Comparison of ENCODE assay signal across 17 cellular contexts in genomic region chr17:41987642-41988041, GRCh38. TPM values are rescaled to one million over a fixed set of nuclear protein-coding genes. Genes with fewer than 3 reads are reported as not detected.
DNase-seq lines count a peak whose midpoint lies in the region; ATAC-seq, FAIRE-seq and TF ChIP-seq lines count a peak whose summit lies in the region.
"Had no signal": no experiment of that assay in that cellular context is flagged by ENCODE, and none has a peak within 500 bp of the region (broad histone marks: within the 10 kb centered on the region; RNA-seq: fewer than 3 reads in every experiment).

No MANE protein-coding gene starts in this region.

- POLR2A ChIA-PET in HepG2 (lab: Yijun Ruan, JAX), result no interaction called here

- in situ Hi-C loops in HepG2 (cut with HindIII; ENCODE audit: extremely low pct_ligation_motif_present, low pct_unique_long_range_greater_than_20kb), result no loop called here

- intact Hi-C loops in HepG2 (cut with micrococcal nuclease; ENCODE audit: unreplicated experiment), result no loop called here
- intact Hi-C loops in right lobe of liver (cut with DNase I), result no loop called here
- intact Hi-C loops in spleen (cut with DNase I; ENCODE audit: low total_unique reads), result no loop called here

- H3K4me1 ChIP-seq in HepG2 (ENCODE audit: insufficient read depth, low read length) (peaks cover 36% of the 10 kb centered on the region), right lobe of liver (peaks cover 0 to 30% (median 15%) of the 10 kb centered on the region in 4 donors), OCI-LY3 (ENCODE audit: low read length) (peaks cover 49% of the 10 kb centered on the region), spleen (peaks cover 0 to 11% (median 0%) of the 10 kb centered on the region in 6 donors)

- H3K9ac ChIP-seq in HepG2 (ENCODE audit: insufficient read depth, low read depth, low read length), result no peak overlapping the region
- no peak overlapping the region for H3K9ac ChIP-seq in OCI-LY3 (ENCODE audit: low read length)

- no TSS peak for BruUV-seq in HepG2 (replicated peaks; lab: Mats Ljungman, UMichigan)

- no peak overlapping the region for H3K4me2 ChIP-seq in HepG2 (ENCODE audit: low read depth, low read length)
- H3K4me2 ChIP-seq in OCI-LY3 (ENCODE audit: low read length), result no peak overlapping the region

- TF ChIP-seq EP300 in HepG2 (IDR thresholded peaks at IDR 0.05; ENCODE audit: low read depth in 2 of 2, low read length in 2 of 2) (no peak), HepG2 (CRISPR knock-in tag; IDR thresholded peaks at IDR 0.05; ENCODE audit: borderline replicate concordance) (no peak)

- no peak for FAIRE-seq in HepG2 (lab: Jason Lieb, UNC)
- FAIRE-seq: colon had no signal

- H2AFZ ChIP-seq in HepG2 (ENCODE audit: low read length), result no peak overlapping the region
- no peak overlapping the region for H2AFZ ChIP-seq in OCI-LY3 (ENCODE audit: low read depth, low read length)

- no peak for ATAC-seq in HepG2
- no peak for ATAC-seq in right lobe of liver
- peak; percentile 30 for ATAC-seq in esophagus mucosa

- H3K9me3 ChIP-seq in HepG2 (ENCODE audit: low read length) (no peaks in the 10 kb centered on the region), right lobe of liver (no peaks in the 10 kb centered on the region), OCI-LY3 (ENCODE audit: insufficient read depth, low read length) (no peaks in the 10 kb centered on the region), spleen (no peaks in the 10 kb centered on the region)
- H3K9me3 ChIP-seq: MG63, neutrophil had no signal

- TF ChIP-seq CTCF in HepG2 (CRISPR knock-in tag; IDR thresholded peaks at IDR 0.05), result no peak
- TF ChIP-seq CTCF in right lobe of liver (IDR thresholded peaks at IDR 0.05), result no peak
- no peak for TF ChIP-seq CTCF in OCI-LY3 (IDR thresholded peaks at IDR 0.05; ENCODE audit: low read depth, low read length)
- no peak for TF ChIP-seq CTCF in spleen (IDR thresholded peaks at IDR 0.05 in 8 of 11, conservative IDR thresholded peaks at IDR 0.05 in 3 of 11)

- TF ChIP-seq POLR2A in HepG2 (IDR thresholded peaks at IDR 0.05; ENCODE audit: insufficient read depth in 1 of 2, low read depth in 2 of 2, low read length in 2 of 2), result no peak
- TF ChIP-seq POLR2A in right lobe of liver (IDR thresholded peaks at IDR 0.05), result no peak
- TF ChIP-seq POLR2A in spleen (IDR thresholded peaks at IDR 0.05), result no peak

- H3K27me3 ChIP-seq in HepG2 (ENCODE audit: control insufficient read depth in 1 of 2, insufficient read depth in 2 of 2, low read length in 2 of 2) (no peaks in the 10 kb centered on the region), right lobe of liver (no peaks in the 10 kb centered on the region), OCI-LY3 (ENCODE audit: low read depth, low read length) (no peaks in the 10 kb centered on the region), spleen (replicated peaks in 1 of 7) (no peaks in the 10 kb centered on the region)
- H3K27me3 ChIP-seq: MG63, neutrophil had no signal

- H3K4me3 ChIP-seq in HepG2 (replicated peaks in 1 of 3; ENCODE audit: insufficient read depth in 1 of 3, low read depth in 2 of 3, low read length in 3 of 3) (no peak overlapping the region), right lobe of liver (no peak overlapping the region), OCI-LY3 (ENCODE audit: low read length) (no peak overlapping the region), spleen (no peak overlapping the region)
- H3K4me3 ChIP-seq: MG63 had no signal

- H4K20me1 ChIP-seq in HepG2 (ENCODE audit: insufficient read depth, low read length) (no peaks in the 10 kb centered on the region; the same call in 1 of the 2 replicates), OCI-LY3 (ENCODE audit: insufficient read depth, low read length) (no peaks in the 10 kb centered on the region)

- H3K27ac ChIP-seq in HepG2 (ENCODE audit: extremely low read length, insufficient read depth, low read length) (no peak overlapping the region), right lobe of liver (no peak overlapping the region), OCI-LY3 (ENCODE audit: low read length) (peak overlapping the region; percentile 51), substantia nigra (ENCODE audit: low read depth, low read length, poor library complexity, severe bottlenecking) (peak overlapping the region; percentile 20), spleen (no peak overlapping the region)
- H3K27ac ChIP-seq: epithelial cell of prostate, neutrophil had no signal

- CTCF ChIA-PET in HepG2 (lab: Yijun Ruan, JAX; ENCODE audit: low intra/inter-chr PET ratio, low total read pairs), result no interaction called here

- DNase-seq in HepG2 (ENCODE audit: low spot score), result no peak
- DNase-seq in right lobe of liver, result no peak
- no peak for DNase-seq in substantia nigra (lab: John Stamatoyannopoulos, UW)
- no peak for DNase-seq in spleen
- no peak for DNase-seq in COR-L47 (lab: John Stamatoyannopoulos, UW)
- no peak for DNase-seq in effector CD8-positive, alpha-beta T cell (lab: John Stamatoyannopoulos, UW)
- DNase-seq: anterior cingulate cortex, Calu3, mesenchymal stem cell, MG63, NCI-H2171 treated with DMSO at 0.1 percent for 48 hours, OCI-M1 had no signal

- H3K79me2 ChIP-seq in HepG2 (ENCODE audit: insufficient read depth, low read length) (no peaks in the 10 kb centered on the region), OCI-LY3 (ENCODE audit: low read length) (no peaks in the 10 kb centered on the region)

- TF ChIP-seq RAD21 in HepG2 (CRISPR knock-in tag; IDR thresholded peaks at IDR 0.05), result no peak

- H3K36me3 ChIP-seq in HepG2 (replicated peaks in 1 of 2; ENCODE audit: control insufficient read depth in 1 of 2, insufficient read depth in 2 of 2, low read length in 2 of 2) (peaks cover 49 to 85% of the 10 kb centered on the region in 2 experiments), right lobe of liver (peaks cover 0 to 61% (median 25%) of the 10 kb centered on the region in 4 donors), OCI-LY3 (replicated peaks; ENCODE audit: low read depth, low read length) (peaks cover 68% of the 10 kb centered on the region), spleen (peaks cover 7 to 100% (median 95%) of the 10 kb centered on the region in 6 donors)

- 100% methylated on average over 3 of the region's 3 CpGs for WGBS in HepG2 (ENCODE audit: low lambda C conversion rate)
- no CpG with 5 or more reads among the region's 3 CpGs for WGBS in right lobe of liver (ENCODE audit: insufficient coverage, low coverage, low lambda C conversion rate, missing lambda C conversion rate)
- 60 to 81% (median 72%) methylated on average over 3 of the region's 3 CpGs for WGBS in spleen, 5 donors

RNA-seq across cellular contexts. Expression of gene CNP, which starts 21.0 kb away (rescaled TPM):
- 161 and 170 TPM in 2 replicates for total RNA-seq in HepG2 (2016; rRNA removed; fragmentation: Illumina TruSeq; extraction: Trizol)
- total RNA-seq in HepG2 (2016; cell fraction: cytosol; rRNA removed; fragmentation: Illumina TruSeq; extraction: Trizol; ENCODE audit: low read depth), result 13.1 and 14.4 TPM in 2 replicates
- total RNA-seq in HepG2 (2016; cell fraction: insoluble cytoplasmic fraction; rRNA removed; fragmentation: Illumina TruSeq; extraction: Trizol), result 142 and 170 TPM in 2 replicates
- 61.3 and 66.7 TPM in 2 replicates for total RNA-seq in HepG2 (2016; cell fraction: membrane; rRNA removed; fragmentation: Illumina TruSeq; extraction: Trizol)
- total RNA-seq in HepG2 (2016; cell fraction: nucleus; rRNA removed; fragmentation: Illumina TruSeq; extraction: Trizol), result 95.4 and 98.2 TPM in 2 replicates
- 97.2 and 105 TPM in 2 replicates for polyA plus RNA-seq in HepG2 (2011; rRNA removed)
- polyA plus RNA-seq in HepG2 (2011; cell fraction: cytosol; rRNA removed), result 67.5 and 85.5 TPM in 2 replicates
- polyA plus RNA-seq in HepG2 (2011; cell fraction: nucleus; rRNA removed), result 104 and 124 TPM in 2 replicates
- polyA plus RNA-seq in HepG2 (2012), result 42.6 and 44.3 TPM in 2 replicates
- polyA plus RNA-seq in HepG2 (2016; cell fraction: cytosol; fragmentation: Illumina TruSeq; extraction: Trizol; ENCODE audit: low read depth), result 18.7 and 20.0 TPM in 2 replicates
- 172 and 192 TPM in 2 replicates for polyA plus RNA-seq in HepG2 (2016; cell fraction: insoluble cytoplasmic fraction; fragmentation: Illumina TruSeq; extraction: Trizol; ENCODE audit: low read depth)
- polyA plus RNA-seq in HepG2 (2016; cell fraction: membrane; fragmentation: Illumina TruSeq; extraction: Trizol; ENCODE audit: low read depth), result 49.0 TPM in 2 replicates
- 178 and 180 TPM in 2 replicates for polyA plus RNA-seq in HepG2 (2016; cell fraction: nucleus; fragmentation: Illumina TruSeq; extraction: Trizol; ENCODE audit: insufficient read depth, low read depth)
- polyA minus RNA-seq in HepG2 (2011; rRNA and poly(A)+ RNA removed; ENCODE audit: low replicate concordance), result 256 and 859 TPM in 2 replicates
- polyA minus RNA-seq in HepG2 (2011; cell fraction: cytosol; rRNA and poly(A)+ RNA removed), result 126 and 130 TPM in 2 replicates
- polyA minus RNA-seq in HepG2 (2011; cell fraction: nucleus; rRNA and poly(A)+ RNA removed), result 93.4 and 142 TPM in 2 replicates
- 10 to 100 TPM; 30.1 to 42.7 (median 33.0) TPM for total RNA-seq in right lobe of liver
- total RNA-seq in esophagus mucosa, result 89.9 TPM
- 10 to 100 TPM; 29.2 to 49.8 (median 44.2) TPM for total RNA-seq in spleen
- 10 to 100 TPM; 22.3 to 41.6 (median 25.9) TPM for polyA plus RNA-seq in spleen

RNA-seq across cellular contexts. Expression of gene DNAJC7, which starts 29.6 kb away (rescaled TPM):
- total RNA-seq in HepG2 (2016; rRNA removed; fragmentation: Illumina TruSeq; extraction: Trizol), result 132 and 179 TPM in 2 replicates
- 46.7 and 51.0 TPM in 2 replicates for total RNA-seq in HepG2 (2016; cell fraction: cytosol; rRNA removed; fragmentation: Illumina TruSeq; extraction: Trizol; ENCODE audit: low read depth)
- total RNA-seq in HepG2 (2016; cell fraction: insoluble cytoplasmic fraction; rRNA removed; fragmentation: Illumina TruSeq; extraction: Trizol), result 140 and 190 TPM in 2 replicates
- 65.8 and 75.9 TPM in 2 replicates for total RNA-seq in HepG2 (2016; cell fraction: membrane; rRNA removed; fragmentation: Illumina TruSeq; extraction: Trizol)
- total RNA-seq in HepG2 (2016; cell fraction: nucleus; rRNA removed; fragmentation: Illumina TruSeq; extraction: Trizol), result 79.3 and 85.4 TPM in 2 replicates
- 47.7 and 54.7 TPM in 2 replicates for polyA plus RNA-seq in HepG2 (2011; rRNA removed)
- 23.0 and 30.1 TPM in 2 replicates for polyA plus RNA-seq in HepG2 (2011; cell fraction: cytosol; rRNA removed)
- polyA plus RNA-seq in HepG2 (2011; cell fraction: nucleus; rRNA removed), result 24.7 and 29.9 TPM in 2 replicates
- polyA plus RNA-seq in HepG2 (2012), result 75.2 and 76.1 TPM in 2 replicates
- 45.0 and 48.2 TPM in 2 replicates for polyA plus RNA-seq in HepG2 (2016; cell fraction: cytosol; fragmentation: Illumina TruSeq; extraction: Trizol; ENCODE audit: low read depth)
- 221 and 228 TPM in 2 replicates for polyA plus RNA-seq in HepG2 (2016; cell fraction: insoluble cytoplasmic fraction; fragmentation: Illumina TruSeq; extraction: Trizol; ENCODE audit: low read depth)
- 64.6 and 70.7 TPM in 2 replicates for polyA plus RNA-seq in HepG2 (2016; cell fraction: membrane; fragmentation: Illumina TruSeq; extraction: Trizol; ENCODE audit: low read depth)
- 97.9 and 98.9 TPM in 2 replicates for polyA plus RNA-seq in HepG2 (2016; cell fraction: nucleus; fragmentation: Illumina TruSeq; extraction: Trizol; ENCODE audit: insufficient read depth, low read depth)
- 61.1 and 62.3 TPM in 2 replicates for polyA minus RNA-seq in HepG2 (2011; rRNA and poly(A)+ RNA removed; ENCODE audit: low replicate concordance)
- polyA minus RNA-seq in HepG2 (2011; cell fraction: cytosol; rRNA and poly(A)+ RNA removed), result 44.7 and 52.7 TPM in 2 replicates
- 116 and 129 TPM in 2 replicates for polyA minus RNA-seq in HepG2 (2011; cell fraction: nucleus; rRNA and poly(A)+ RNA removed)
- 10 to 100 TPM; 32.7 to 40.3 (median 35.2) TPM for total RNA-seq in right lobe of liver
- 75.5 TPM for total RNA-seq in esophagus mucosa
- 100 to 1,000 TPM in 1 of 7 donors, 10 to 100 TPM in 6; 60.6 to 108 (median 90.4) TPM for total RNA-seq in spleen
- polyA plus RNA-seq in spleen, result 10 to 100 TPM; 68.5 to 75.7 (median 71.6) TPM

RNA-seq across cellular contexts. Expression of gene NKIRAS2, which starts 32.2 kb away (rescaled TPM):
- total RNA-seq in HepG2 (2016; rRNA removed; fragmentation: Illumina TruSeq; extraction: Trizol) (26.8 and 27.9 TPM in 2 replicates), right lobe of liver (10 to 100 TPM; 11.1 to 27.0 (median 12.3) TPM), esophagus mucosa (30.3 TPM), spleen (10 to 100 TPM; 20.7 to 38.8 (median 25.2) TPM)
- total RNA-seq in HepG2 (2016; cell fraction: cytosol; rRNA removed; fragmentation: Illumina TruSeq; extraction: Trizol; ENCODE audit: low read depth), result 17.3 and 18.4 TPM in 2 replicates
- total RNA-seq in HepG2 (2016; cell fraction: insoluble cytoplasmic fraction; rRNA removed; fragmentation: Illumina TruSeq; extraction: Trizol), result 21.1 and 25.4 TPM in 2 replicates
- 36.4 and 39.9 TPM in 2 replicates for total RNA-seq in HepG2 (2016; cell fraction: membrane; rRNA removed; fragmentation: Illumina TruSeq; extraction: Trizol)
- total RNA-seq in HepG2 (2016; cell fraction: nucleus; rRNA removed; fragmentation: Illumina TruSeq; extraction: Trizol), result 13.2 and 14.4 TPM in 2 replicates
- polyA plus RNA-seq in HepG2 (2011; rRNA removed) (42.0 and 48.5 TPM in 2 replicates), spleen (10 to 100 TPM; 11.3 to 20.3 (median 12.4) TPM)
- polyA plus RNA-seq in HepG2 (2011; cell fraction: cytosol; rRNA removed), result 38.1 and 38.8 TPM in 2 replicates
- polyA plus RNA-seq in HepG2 (2011; cell fraction: nucleus; rRNA removed), result 36.5 and 41.2 TPM in 2 replicates
- 23.6 and 24.0 TPM in 2 replicates for polyA plus RNA-seq in HepG2 (2012)
- 15.6 and 18.2 TPM in 2 replicates for polyA plus RNA-seq in HepG2 (2016; cell fraction: cytosol; fragmentation: Illumina TruSeq; extraction: Trizol; ENCODE audit: low read depth)
- polyA plus RNA-seq in HepG2 (2016; cell fraction: insoluble cytoplasmic fraction; fragmentation: Illumina TruSeq; extraction: Trizol; ENCODE audit: low read depth), result 26.9 and 33.5 TPM in 2 replicates
- polyA plus RNA-seq in HepG2 (2016; cell fraction: membrane; fragmentation: Illumina TruSeq; extraction: Trizol; ENCODE audit: low read depth), result 35.0 and 37.3 TPM in 2 replicates
- polyA plus RNA-seq in HepG2 (2016; cell fraction: nucleus; fragmentation: Illumina TruSeq; extraction: Trizol; ENCODE audit: insufficient read depth, low read depth), result 29.9 and 31.9 TPM in 2 replicates
- 47.3 TPM in 2 replicates for polyA minus RNA-seq in HepG2 (2011; rRNA and poly(A)+ RNA removed; ENCODE audit: low replicate concordance)
- 15.6 and 18.5 TPM in 2 replicates for polyA minus RNA-seq in HepG2 (2011; cell fraction: cytosol; rRNA and poly(A)+ RNA removed)
- polyA minus RNA-seq in HepG2 (2011; cell fraction: nucleus; rRNA and poly(A)+ RNA removed), result 15.3 and 17.8 TPM in 2 replicates

RNA-seq across cellular contexts. Expression of gene ODAD4, which starts 57.2 kb away (rescaled TPM):
- total RNA-seq in HepG2 (2016; rRNA removed; fragmentation: Illumina TruSeq; extraction: Trizol), result 0.53 and 0.60 TPM in 2 replicates
- total RNA-seq in HepG2 (2016; cell fraction: cytosol; rRNA removed; fragmentation: Illumina TruSeq; extraction: Trizol; ENCODE audit: low read depth), result 0.18 TPM in 1 of 2 replicates, not detected in the other
- 0.41 and 0.92 TPM in 2 replicates for total RNA-seq in HepG2 (2016; cell fraction: insoluble cytoplasmic fraction; rRNA removed; fragmentation: Illumina TruSeq; extraction: Trizol)
- total RNA-seq in HepG2 (2016; cell fraction: membrane; rRNA removed; fragmentation: Illumina TruSeq; extraction: Trizol), result 0.09 and 0.28 TPM in 2 replicates
- total RNA-seq in HepG2 (2016; cell fraction: nucleus; rRNA removed; fragmentation: Illumina TruSeq; extraction: Trizol), result 0.37 and 1.4 TPM in 2 replicates
- 0.48 and 0.73 TPM in 2 replicates for polyA plus RNA-seq in HepG2 (2011; rRNA removed)
- 0.15 and 0.35 TPM in 2 replicates for polyA plus RNA-seq in HepG2 (2011; cell fraction: cytosol; rRNA removed)
- polyA plus RNA-seq in HepG2 (2011; cell fraction: nucleus; rRNA removed), result 0.88 and 1.5 TPM in 2 replicates
- 0.57 and 0.59 TPM in 2 replicates for polyA plus RNA-seq in HepG2 (2012)
- 0.10 TPM in 1 of 2 replicates, not detected in the other for polyA plus RNA-seq in HepG2 (2016; cell fraction: cytosol; fragmentation: Illumina TruSeq; extraction: Trizol; ENCODE audit: low read depth)
- polyA plus RNA-seq in HepG2 (2016; cell fraction: insoluble cytoplasmic fraction; fragmentation: Illumina TruSeq; extraction: Trizol; ENCODE audit: low read depth), result 0.72 and 1.5 TPM in 2 replicates
- 0.08 TPM in 1 of 2 replicates, not detected in the other for polyA plus RNA-seq in HepG2 (2016; cell fraction: membrane; fragmentation: Illumina TruSeq; extraction: Trizol; ENCODE audit: low read depth)
- polyA plus RNA-seq in HepG2 (2016; cell fraction: nucleus; fragmentation: Illumina TruSeq; extraction: Trizol; ENCODE audit: insufficient read depth, low read depth), result 0.74 and 1.3 TPM in 2 replicates
- polyA minus RNA-seq in HepG2 (2011; rRNA and poly(A)+ RNA removed; ENCODE audit: low replicate concordance), result 0.48 TPM in 1 of 2 replicates, not detected in the other
- not detected in 2 replicates for polyA minus RNA-seq in HepG2 (2011; cell fraction: cytosol; rRNA and poly(A)+ RNA removed)
- 1.3 and 4.0 TPM in 2 replicates for polyA minus RNA-seq in HepG2 (2011; cell fraction: nucleus; rRNA and poly(A)+ RNA removed)
- under 1 TPM in 3 of 6 experiments, not detected in 3; 0.12 to 0.13 (median 0.12) TPM for total RNA-seq in right lobe of liver
- total RNA-seq in esophagus mucosa, result not detected
- total RNA-seq in spleen, result 1 to 10 TPM in 1 of 7 donors, under 1 TPM in 2, not detected in 4; 0.20 to 1.0 (median 0.52) TPM
- polyA plus RNA-seq in spleen, result under 1 TPM; 0.22 to 0.35 (median 0.30) TPM

Comparison
In these comparisons a context has a peak if more than half of its experiments do, and no peak if none do; other contexts are left out.
1. H3K27ac ChIP-seq: peak in OCI-LY3 (single experiment) and substantia nigra (single experiment); none in HepG2 (single experiment), right lobe of liver (0 of 3) and spleen (0 of 8).